33 cellular contexts compared by ENCODE assay signal in genomic region chr21:14244911-14245310, GRCh38. TPM values are rescaled to one million over a fixed set of nuclear protein-coding genes. Genes with fewer than 3 reads are reported as not detected.
"Had no signal": no experiment of that assay in that cellular context is flagged by ENCODE, and none has a peak within 500 bp of the region (broad histone marks: within the 10 kb centered on the region; RNA-seq: fewer than 3 reads in every experiment).

No MANE protein-coding gene starts in this region.

- H3K4me3 ChIP-seq: body of pancreas, esophagus muscularis mucosa, gastrocnemius medialis, heart left ventricle had no signal

- H3K4me1 ChIP-seq: body of pancreas, esophagus muscularis mucosa, foreskin keratinocyte, gastrocnemius medialis, heart left ventricle had no signal

- FAIRE-seq: colon, TTC549 had no signal

- H3K9me3 ChIP-seq: body of pancreas, esophagus muscularis mucosa, gastrocnemius medialis, heart left ventricle had no signal

- H3K27me3 ChIP-seq: body of pancreas, esophagus muscularis mucosa, foreskin keratinocyte, gastrocnemius medialis had no signal

- DNase-seq: activated B cell treated with CpG ODN at 0.5 μM for 24 hours; activated CD4-positive, alpha-beta T cell treated with anti-CD3 and anti-CD28 coated beads for 48 hours; activated CD4-positive, alpha-beta T cell treated with anti-CD3 and anti-CD28 coated beads, Interleukin-2, amount 50 U/mL, for 1 hour; activated CD4-positive, alpha-beta T cell treated with anti-CD3 and anti-CD28 coated beads, Interleukin-2, amount 50 U/mL, for 48 hours; activated CD8-positive, alpha-beta memory T cell treated with anti-CD3 and anti-CD28 coated beads for 24 hours; activated CD8-positive, alpha-beta T cell treated with anti-CD3 and anti-CD28 coated beads for 36 hours; activated effector memory CD4-positive, alpha-beta T cell treated with Interleukin-2 at 50 U/mL for 16 hours; activated gamma-delta T cell treated with Interleukin-2 at 50 U/mL for 16 hours; activated naive CD4-positive, alpha-beta T cell treated with anti-CD3 and anti-CD28 coated beads, Interleukin-2, amount 50 U/mL, for 16 hours; activated naive CD4-positive, alpha-beta T cell treated with Interleukin-2 at 50 U/mL for 16 hours; activated T-cell treated with anti-CD3 and anti-CD28 coated beads, Interleukin-2, amount 50 U/mL, for 4 hours; amniotic stem cell; anterior cingulate cortex; body of pancreas; caudate nucleus; cortex of kidney; dermis blood vessel endothelial cell; effector CD4-positive, alpha-beta T cell; effector memory CD8-positive, alpha-beta T cell; erythroblast; foreskin keratinocyte; gastrocnemius medialis; glutamatergic neuron; heart left ventricle; T-helper 2 cell had no signal

- H3K27ac ChIP-seq: body of pancreas, esophagus muscularis mucosa, foreskin keratinocyte, gastrocnemius medialis, heart left ventricle, VCaP had no signal

- H3K36me3 ChIP-seq: esophagus muscularis mucosa, gastrocnemius medialis, heart left ventricle had no signal

RNA-seq across cellular contexts. Expression of gene RBM11, which starts 29.0 kb away (rescaled TPM):
- total RNA-seq: chondrocyte, dermis blood vessel endothelial cell had no signal

RNA-seq across cellular contexts. Expression of gene LIPI, which starts 34.2 kb away (rescaled TPM):
- total RNA-seq: activated B cell treated with CpG ODN at 0.5 μM for 24 hours; activated CD8-positive, alpha-beta T cell treated with anti-CD3 and anti-CD28 coated beads for 36 hours; activated T-cell treated with anti-CD3 and anti-CD28 coated beads, Interleukin-2, amount 50 U/mL, for 4 hours; activated T-helper 17 cell treated with anti-CD3 and anti-CD28 coated beads, Interleukin-2, amount 50 U/mL, for 72 hours; body of pancreas; chondrocyte; dermis blood vessel endothelial cell; esophagus muscularis mucosa; foreskin keratinocyte; gastrocnemius medialis; heart left ventricle; T-helper 1 cell treated with Interleukin-12 subunit alpha and Interleukin-12 subunit beta and Interleukin-4 antibody, amounts not matched to agents 30 ng/mL and 1 ng/mL, for 36 hours had no signal
- polyA plus RNA-seq: adipose tissue, foreskin keratinocyte, heart left ventricle had no signal
